1 cellular context compared by ENCODE assay signal in the genomic region with DNA sequence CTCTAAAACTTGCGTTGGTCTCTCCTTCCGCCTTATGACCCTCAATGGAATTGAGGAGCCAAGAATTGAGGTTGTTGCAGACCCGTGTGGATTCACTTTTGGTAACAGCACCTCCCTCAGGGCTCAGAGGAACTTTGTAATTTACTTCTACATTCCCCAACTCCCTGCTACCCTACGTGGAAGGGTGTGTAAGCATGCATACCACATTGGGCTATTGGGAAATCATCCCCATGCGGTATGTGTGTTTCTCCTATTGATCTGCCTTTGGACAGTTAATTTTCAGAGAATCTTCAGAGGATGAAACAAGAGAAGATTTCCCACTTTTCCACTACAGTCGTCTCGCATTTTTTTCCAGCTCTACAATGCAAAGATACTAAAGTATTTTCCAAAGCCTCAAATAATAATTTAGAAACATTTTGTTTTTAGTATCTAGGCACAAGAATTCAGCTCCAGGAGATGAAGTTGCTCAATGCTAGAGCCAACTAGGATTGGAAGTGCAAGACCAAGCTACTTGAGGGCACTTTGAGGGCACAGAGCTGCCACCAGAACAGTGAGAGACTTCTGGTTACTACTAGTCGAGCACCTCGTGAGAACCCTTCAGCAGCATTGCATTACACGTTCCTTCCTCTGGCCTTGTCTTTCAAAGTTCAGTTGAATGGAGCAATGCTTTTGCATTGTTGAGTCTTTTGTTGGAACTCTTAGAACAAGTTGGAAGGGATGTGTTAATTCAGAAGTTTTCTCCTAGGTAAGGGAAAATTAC.
A peak's percentile ranks its signal among the peaks of the same experiment; 100 is the strongest.
TF ChIP-seq lines count a peak whose summit lies in the region.

No MANE protein-coding gene starts in this region.

TF ChIP-seq in H1, 55 proteins besides CTCF, POLR2A, EP300 and RAD21:
- TF ChIP-seq TBP (IDR thresholded peaks at IDR 0.05; ENCODE audit: low read depth, low read length) (no peak), CBX8 (IDR thresholded peaks at IDR 0.05; ENCODE audit: borderline replicate concordance, low read depth, low read length) (no peak), RBBP5 (IDR thresholded peaks at IDR 0.05; ENCODE audit: borderline replicate concordance, low read depth, low read length) (no peak), CEBPB (IDR thresholded peaks at IDR 0.05; ENCODE audit: low read depth, low read length) (peak; percentile 33; the same call in 1 of the 2 replicates), KDM1A (IDR thresholded peaks at IDR 0.05; ENCODE audit: borderline replicate concordance, low read length) (no peak), SUZ12 (IDR thresholded peaks at IDR 0.05; ENCODE audit: low read length) (no peak), EZH2 (IDR thresholded peaks at IDR 0.05; ENCODE audit: low read depth, low read length, severe bottlenecking) (no peak), KDM5A (IDR thresholded peaks at IDR 0.05; ENCODE audit: low read length) (no peak)
